Comparison of ENCODE assay signal across 17 cellular contexts in the genomic region with DNA sequence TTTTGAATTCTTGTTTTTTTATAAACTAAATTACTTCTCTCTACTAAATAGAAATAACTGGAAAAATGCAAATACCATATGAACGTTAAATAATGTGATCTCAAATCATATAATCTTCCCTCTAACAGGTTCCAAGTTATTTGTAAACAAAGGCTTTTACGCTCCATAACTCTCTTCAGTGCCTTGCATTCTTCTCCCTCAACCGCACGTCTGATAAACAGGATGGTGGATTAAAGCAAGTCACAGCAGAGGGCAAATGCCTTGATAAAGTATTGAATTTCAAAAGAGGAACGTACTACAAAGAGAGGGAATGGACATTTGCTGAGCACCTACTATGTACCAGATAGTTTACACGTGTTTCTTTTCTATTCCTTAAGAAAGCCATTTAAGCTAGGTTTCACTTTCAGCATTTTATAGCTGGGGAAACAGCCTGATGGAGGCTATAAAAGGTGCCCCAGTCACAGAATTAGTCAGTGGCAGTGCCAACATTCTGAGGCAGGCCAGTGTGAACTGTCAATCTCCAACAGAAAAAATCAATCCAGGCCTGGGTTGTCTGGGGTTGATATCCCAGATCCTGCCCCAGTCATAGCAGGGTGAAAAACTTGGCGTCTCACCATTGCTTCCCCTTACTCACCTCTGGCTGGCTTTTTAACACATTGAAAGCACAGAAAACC.
"Had no signal": no experiment of that assay in that cellular context is flagged by ENCODE, and none has a peak within 500 bp of the region (broad histone marks: within the 10 kb centered on the region; RNA-seq: fewer than 3 reads in every experiment).

No MANE protein-coding gene starts in this region.

- H3K9me3 Mint-ChIP-seq: mesothelial cell of epicardium, naive B cell had no signal

- H3K9me3 ChIP-seq: ascending aorta, lower lobe of right lung, thyroid gland had no signal

- H3K27ac ChIP-seq: ascending aorta, lower lobe of right lung, parathyroid adenoma, skin epidermis, thyroid gland had no signal

- H3K4me1 ChIP-seq: ascending aorta, lower lobe of right lung, parathyroid adenoma, thyroid gland had no signal

- ATAC-seq: activated CD8-positive, alpha-beta memory T cell treated with anti-CD3 and anti-CD28 coated beads, Interleukin-2, amount 10 ng/mL, durations not matched to agents 7 days and 5 days; lower lobe of right lung had no signal

- H3K4me3 ChIP-seq: ascending aorta, lower lobe of right lung, skin epidermis, thyroid gland had no signal

- H2AFZ ChIP-seq: parathyroid adenoma had no signal

- DNase-seq: activated CD4-positive, alpha-beta T cell treated with anti-CD3 and anti-CD28 coated beads for 1 hour; activated CD4-positive, alpha-beta T cell treated with anti-CD3 and anti-CD28 coated beads, Interleukin-2, amount 50 U/mL, for 48 hours; activated CD8-positive, alpha-beta memory T cell treated with anti-CD3 and anti-CD28 coated beads, Interleukin-2, amount 10 ng/mL, durations not matched to agents 7 days and 5 days; activated gamma-delta T cell treated with Interleukin-2 at 50 U/mL for 16 hours; activated T-cell treated with anti-CD3 and anti-CD28 coated beads, Interleukin-2, amount 50 U/mL, for 48 hours; kidney glomerular epithelial cell; lower lobe of right lung; naive B cell; retina; T-helper 9 cell; thyroid gland had no signal

- H3K4me3 Mint-ChIP-seq: activated CD8-positive, alpha-beta memory T cell treated with anti-CD3 and anti-CD28 coated beads, Interleukin-2, amount 10 ng/mL, durations not matched to agents 7 days and 5 days; mesothelial cell of epicardium; naive B cell had no signal

- H3K27ac Mint-ChIP-seq: activated CD8-positive, alpha-beta memory T cell treated with anti-CD3 and anti-CD28 coated beads, Interleukin-2, amount 10 ng/mL, durations not matched to agents 7 days and 5 days; mesothelial cell of epicardium; naive B cell had no signal

- H3K79me2 ChIP-seq: parathyroid adenoma had no signal

- H3K9ac ChIP-seq: parathyroid adenoma had no signal

- FAIRE-seq: bronchial epithelial cell, endothelial cell of umbilical vein had no signal

- H3K4me1 Mint-ChIP-seq: mesothelial cell of epicardium, naive B cell had no signal

- H3K27me3 ChIP-seq: ascending aorta, thyroid gland had no signal

- H3K27me3 Mint-ChIP-seq: activated CD8-positive, alpha-beta memory T cell treated with anti-CD3 and anti-CD28 coated beads, Interleukin-2, amount 10 ng/mL, durations not matched to agents 7 days and 5 days; naive B cell had no signal
